1 cellular context compared by ENCODE assay signal in genomic region chrX:16827225-16827624, GRCh38.
TF ChIP-seq lines count a peak whose summit lies in the region.

No MANE protein-coding gene starts in this region.

TF ChIP-seq in GM23338, 12 proteins besides CTCF, POLR2A, EP300 and RAD21 (continued from another document):
- no peak for TF ChIP-seq ETS1 (IDR thresholded peaks at IDR 0.05)
- no peak for TF ChIP-seq JUNB (IDR thresholded peaks at IDR 0.05; ENCODE audit: unreplicated experiment)
- TF ChIP-seq NANOG (IDR thresholded peaks at IDR 0.05; ENCODE audit: borderline replicate concordance) = no peak
- TF ChIP-seq REST (IDR thresholded peaks at IDR 0.05; ENCODE audit: unreplicated experiment) = no peak
